ENCODE assay signal across 23 cellular contexts in genomic region chr2:159608723-159609308, GRCh38.
"Had no signal": no experiment of that assay in that cellular context is flagged by ENCODE, and none has a peak within 500 bp of the region (broad histone marks: within the 10 kb centered on the region; RNA-seq: fewer than 3 reads in every experiment).

No MANE protein-coding gene starts in this region.

- H3K36me3 ChIP-seq: colonic mucosa, lower lobe of right lung, tibial nerve had no signal

- H3K36me3 Mint-ChIP-seq: activated CD8-positive, alpha-beta memory T cell treated with anti-CD3 and anti-CD28 coated beads, Interleukin-2, amount 10 ng/mL, durations not matched to agents 7 days and 5 days; immature natural killer cell; natural killer cell treated with Interleukin-12 subunit alpha and Interleukin-12 subunit beta and Interleukin-15 and Interleukin-18, amount 100 ng/mL, for 72 hours had no signal

- H3K9me3 ChIP-seq: colonic mucosa, lower lobe of right lung, tibial nerve had no signal

- H3K9me3 Mint-ChIP-seq: activated CD4-positive, alpha-beta memory T cell treated with anti-CD3 and anti-CD28 coated beads, Interleukin-2, amount 10 ng/mL, durations not matched to agents 7 days and 5 days; activated naive CD4-positive, alpha-beta T cell treated with anti-CD3 and anti-CD28 coated beads for 36 hours; activated T-helper 2 cell treated with anti-CD3 and anti-CD28 coated beads, Interferon-gamma antibody, Interleukin-2, Interleukin-4, amounts not matched to agents 10 μg/mL and 5 μg/mL and 100 μg/mL, durations not matched to agents 14 hours and 24 hours and 36 hours; brain; immature natural killer cell; natural killer cell treated with Interleukin-12 subunit alpha and Interleukin-12 subunit beta and Interleukin-15 and Interleukin-18, amount 100 ng/mL, for 72 hours had no signal

- H3K4me1 Mint-ChIP-seq: activated CD4-positive, alpha-beta memory T cell treated with anti-CD3 and anti-CD28 coated beads, Interleukin-2, amount 10 ng/mL, durations not matched to agents 7 days and 5 days; activated CD8-positive, alpha-beta memory T cell treated with anti-CD3 and anti-CD28 coated beads, Interleukin-2, amount 10 ng/mL, durations not matched to agents 7 days and 5 days had no signal

- H3K27me3 Mint-ChIP-seq: activated CD8-positive, alpha-beta memory T cell treated with anti-CD3 and anti-CD28 coated beads, Interleukin-2, amount 10 ng/mL, durations not matched to agents 7 days and 5 days; brain had no signal

- FAIRE-seq: endometrium had no signal

- H3K4me3 ChIP-seq: colonic mucosa, lower lobe of right lung, tibial nerve had no signal

- H3K27ac ChIP-seq: colonic mucosa, lower lobe of right lung, tibial nerve had no signal

- DNase-seq: activated CD4-positive, alpha-beta memory T cell treated with anti-CD3 and anti-CD28 coated beads, Interleukin-2, amount 10 ng/mL, durations not matched to agents 7 days and 5 days; activated CD4-positive, alpha-beta T cell treated with anti-CD3 and anti-CD28 coated beads for 48 hours; activated CD4-positive, CD25-positive, alpha-beta regulatory T cell; activated CD8-positive, alpha-beta memory T cell treated with anti-CD3 and anti-CD28 coated beads, Interleukin-2, amount 10 ng/mL, durations not matched to agents 7 days and 5 days; activated naive CD4-positive, alpha-beta T cell treated with anti-CD3 and anti-CD28 coated beads for 36 hours; activated T-cell treated with anti-CD3 and anti-CD28 coated beads, Interleukin-2, amount 50 U/mL, for 1 hour; central memory CD4-positive, alpha-beta T cell; colonic mucosa; erythroblast; foreskin melanocyte; immature natural killer cell; lower lobe of right lung; occipital lobe; stimulated activated CD4-positive, alpha-beta T cell treated with anti-CD3 and anti-CD28 coated beads, Interleukin-2, amount 100 ng/mL, for 24 hours; stimulated activated naive CD8-positive, alpha-beta T cell treated with anti-CD3 and anti-CD28 coated beads, Interleukin-15, Interleukin-2, amounts not matched to agents 100 U/mL and 50 U/mL, for 24 hours; substantia nigra; T-helper 1 cell; T-helper 9 cell had no signal

- H3K27me3 ChIP-seq: colonic mucosa, tibial nerve had no signal

- H3K4me3 Mint-ChIP-seq: activated CD4-positive, alpha-beta memory T cell treated with anti-CD3 and anti-CD28 coated beads, Interleukin-2, amount 10 ng/mL, durations not matched to agents 7 days and 5 days; activated CD8-positive, alpha-beta memory T cell treated with anti-CD3 and anti-CD28 coated beads, Interleukin-2, amount 10 ng/mL, durations not matched to agents 7 days and 5 days; activated naive CD4-positive, alpha-beta T cell treated with anti-CD3 and anti-CD28 coated beads for 36 hours; immature natural killer cell; natural killer cell treated with Interleukin-12 subunit alpha and Interleukin-12 subunit beta and Interleukin-15 and Interleukin-18, amount 100 ng/mL, for 72 hours had no signal

- ATAC-seq: activated CD8-positive, alpha-beta memory T cell treated with anti-CD3 and anti-CD28 coated beads, Interleukin-2, amount 10 ng/mL, durations not matched to agents 7 days and 5 days; natural killer cell treated with Interleukin-12 subunit alpha and Interleukin-12 subunit beta and Interleukin-15 and Interleukin-18, amount 100 ng/mL, for 72 hours; stimulated activated naive CD8-positive, alpha-beta T cell treated with anti-CD3 and anti-CD28 coated beads, Interleukin-15, Interleukin-2, amounts not matched to agents 100 U/mL and 50 U/mL, for 24 hours had no signal

- H3K27ac Mint-ChIP-seq: activated CD4-positive, alpha-beta memory T cell treated with anti-CD3 and anti-CD28 coated beads, Interleukin-2, amount 10 ng/mL, durations not matched to agents 7 days and 5 days; activated CD8-positive, alpha-beta memory T cell treated with anti-CD3 and anti-CD28 coated beads, Interleukin-2, amount 10 ng/mL, durations not matched to agents 7 days and 5 days; activated naive CD4-positive, alpha-beta T cell treated with anti-CD3 and anti-CD28 coated beads for 36 hours; activated T-helper 2 cell treated with anti-CD3 and anti-CD28 coated beads, Interferon-gamma antibody, Interleukin-2, Interleukin-4, amounts not matched to agents 10 μg/mL and 5 μg/mL and 100 μg/mL, durations not matched to agents 14 hours and 24 hours and 36 hours; immature natural killer cell; natural killer cell treated with Interleukin-12 subunit alpha and Interleukin-12 subunit beta and Interleukin-15 and Interleukin-18, amount 100 ng/mL, for 72 hours had no signal
